ENCODE assay signal across 10 cellular contexts in genomic region chr15:60548101-60548500, GRCh38.
DNase-seq lines count a peak whose midpoint lies in the region; ATAC-seq and TF ChIP-seq lines count a peak whose summit lies in the region.
"Had no signal": no experiment of that assay in that cellular context is flagged by ENCODE, and none has a peak within 500 bp of the region (broad histone marks: within the 10 kb centered on the region; RNA-seq: fewer than 3 reads in every experiment).

No MANE protein-coding gene starts in this region.

- peak overlapping the region; percentile 96 for H3K27ac Mint-ChIP-seq in activated CD8-positive, alpha-beta T cell treated with anti-CD3 and anti-CD28 coated beads for 36 hours
- H3K27ac Mint-ChIP-seq: naive B cell had no signal

- H3K4me1 ChIP-seq in right atrium auricular region: peaks cover 0 to 7% of the 10 kb centered on the region in 2 donors
- H3K4me1 ChIP-seq: upper lobe of right lung had no signal

- H3K4me3 Mint-ChIP-seq in activated CD8-positive, alpha-beta T cell treated with anti-CD3 and anti-CD28 coated beads for 36 hours: peak overlapping the region; percentile 70
- H3K4me3 Mint-ChIP-seq: naive B cell had no signal

- H3K4me1 Mint-ChIP-seq in activated CD8-positive, alpha-beta T cell treated with anti-CD3 and anti-CD28 coated beads for 36 hours (ENCODE audit: low read depth): peaks cover 93% of the 10 kb centered on the region
- H3K4me1 Mint-ChIP-seq: naive B cell had no signal

- no peaks in the 10 kb centered on the region for H3K36me3 ChIP-seq in right atrium auricular region
- H3K36me3 ChIP-seq: upper lobe of right lung had no signal

- no peak for TF ChIP-seq CTCF in activated CD8-positive, alpha-beta T cell treated with anti-CD3 and anti-CD28 coated beads for 36 hours (IDR thresholded peaks at IDR 0.05)
- TF ChIP-seq CTCF in right atrium auricular region (IDR thresholded peaks at IDR 0.05): no peak

- H3K9me3 ChIP-seq in right atrium auricular region: no peaks in the 10 kb centered on the region
- H3K9me3 ChIP-seq: upper lobe of right lung had no signal

- no peaks in the 10 kb centered on the region for H3K27me3 ChIP-seq in right atrium auricular region
- H3K27me3 ChIP-seq: upper lobe of right lung had no signal

- peaks cover 21% of the 10 kb centered on the region for H3K36me3 Mint-ChIP-seq in activated CD8-positive, alpha-beta T cell treated with anti-CD3 and anti-CD28 coated beads for 36 hours (ENCODE audit: low read depth)

- no peak overlapping the region for H3K4me3 ChIP-seq in right atrium auricular region
- H3K4me3 ChIP-seq: upper lobe of right lung had no signal

- ATAC-seq in GM18873 (IDR thresholded peaks at IDR 0.05; ENCODE audit: low FRiP score, unreplicated experiment): peak; percentile 70
- peak; percentile 48 for ATAC-seq in HG02938 (IDR thresholded peaks at IDR 0.05; ENCODE audit: unreplicated experiment)
- ATAC-seq in activated CD8-positive, alpha-beta T cell treated with anti-CD3 and anti-CD28 coated beads for 36 hours: peak; percentile 81
- ATAC-seq: upper lobe of right lung had no signal

- H3K27me3 Mint-ChIP-seq in activated CD8-positive, alpha-beta T cell treated with anti-CD3 and anti-CD28 coated beads for 36 hours: no peaks in the 10 kb centered on the region
- H3K27me3 Mint-ChIP-seq: naive B cell had no signal

- CTCF ChIA-PET in activated CD8-positive, alpha-beta T cell treated with anti-CD3 and anti-CD28 coated beads for 36 hours (lab: Charles Lee): interaction anchor here (1.0 to 2.4 kb wide), 4 partner anchors 20 to 37 kb away, joined by 3 to 13 read pairs (median 7); no protein-coding TSS in a partner anchor

- no peak overlapping the region for H3K27ac ChIP-seq in right atrium auricular region
- H3K27ac ChIP-seq: upper lobe of right lung had no signal

- POLR2A ChIA-PET in activated CD8-positive, alpha-beta T cell treated with anti-CD3 and anti-CD28 coated beads for 36 hours (lab: Charles Lee): interaction anchor here (0.9 to 2.0 kb wide), 7 partner anchors 11 to 101 kb away, joined by 3 to 8 read pairs (median 5); no protein-coding TSS in a partner anchor

- in situ Hi-C loops in G401 (cut with HindIII; ENCODE audit: low sequenced_read_pairs): no loop called here

- H3K9me3 Mint-ChIP-seq in activated CD8-positive, alpha-beta T cell treated with anti-CD3 and anti-CD28 coated beads for 36 hours: peaks cover under 1% of the 10 kb centered on the region

- DNase-seq in activated CD8-positive, alpha-beta T cell treated with anti-CD3 and anti-CD28 coated beads for 36 hours: peak; percentile 86
- peak; percentile 39 to 62 for DNase-seq in stimulated activated CD4-positive, alpha-beta T cell treated with anti-CD3 and anti-CD28 coated beads, Interleukin-12 subunit alpha, Interleukin-12 subunit beta, amount 100 ng/mL, for 24 hours (ENCODE audit: low read depth in 2 of 2)
- no peak for DNase-seq in HuH-7 (ENCODE audit: low spot score)
- DNase-seq in G401 (ENCODE audit: low spot score): no peak
- DNase-seq in right atrium auricular region (ENCODE audit: low spot score): no peak
- no peak for DNase-seq in NCI-H2081 (lab: John Stamatoyannopoulos, UW)
- DNase-seq: naive B cell, upper lobe of right lung had no signal

- intact Hi-C loops in activated CD8-positive, alpha-beta T cell treated with anti-CD3 and anti-CD28 coated beads for 36 hours (cut with micrococcal nuclease): loop anchor here (5.0 kb wide), 1 partner anchor 34 kb away; no protein-coding TSS in a partner anchor

Comparison
In these comparisons a context has a peak if more than half of its experiments do, and no peak if none do; other contexts are left out.
1. DNase-seq: peak in activated CD8-positive, alpha-beta T cell treated with anti-CD3 and anti-CD28 coated beads for 36 hours (single experiment) and stimulated activated CD4-positive, alpha-beta T cell treated with anti-CD3 and anti-CD28 coated beads, Interleukin-12 subunit alpha, Interleukin-12 subunit beta, amount 100 ng/mL, for 24 hours (2 of 2); none in HuH-7 (single experiment), G401 (single experiment), right atrium auricular region (single experiment) and NCI-H2081 (0 of 2).
2. Peak in every context shown above with its lines, with median percentiles within 50 percentile points of each other: ATAC-seq.